Comparison of ENCODE assay signal across 11 cellular contexts in genomic region chr6:145756170-145756662, GRCh38. TPM values are rescaled to one million over a fixed set of nuclear protein-coding genes. Genes with fewer than 3 reads are reported as not detected.
A peak's percentile ranks its signal among the peaks of the same experiment; 100 is the strongest.
DNase-seq lines count a peak whose midpoint lies in the region; ATAC-seq and TF ChIP-seq lines count a peak whose summit lies in the region.
"Had no signal": no experiment of that assay in that cellular context is flagged by ENCODE, and none has a peak within 500 bp of the region (broad histone marks: within the 10 kb centered on the region; RNA-seq: fewer than 3 reads in every experiment).

No MANE protein-coding gene starts in this region.

- peak; percentile 63 to 90 for DNase-seq in HL-60 (ENCODE audit: low read depth in 1 of 2, low spot score in 1 of 2)
- peak; percentile 99 for DNase-seq in SK-N-MC (ENCODE audit: low read depth, low spot score)
- peak in 1 of 2 donors; percentile 40 for DNase-seq in heart right ventricle
- no peak for DNase-seq in GM19238 (ENCODE audit: insufficient read length, low spot score)
- no peak for DNase-seq in DMS114 treated with DMSO at 0.1 percent for 48 hours (lab: John Stamatoyannopoulos, UW; ENCODE audit: unreplicated experiment)
- no peak for DNase-seq in T-helper 1 cell
- DNase-seq in activated CD4-positive, alpha-beta T cell treated with anti-CD3 and anti-CD28 coated beads for 36 hours, result no peak
- DNase-seq: NCI-H510A had no signal

- no peaks in the 10 kb centered on the region for H3K79me2 ChIP-seq in ACC112 (ENCODE audit: control insufficient read depth, insufficient read depth, low read length, unreplicated experiment)

- H3K27ac ChIP-seq in ACC112 (ENCODE audit: low read depth, low read length), result peak overlapping the region; percentile 17; the same call in 1 of the 2 replicates
- no peak overlapping the region for H3K27ac ChIP-seq in HL-60 (replicated peaks)
- H3K27ac ChIP-seq in SK-N-MC, result peak overlapping the region; percentile 87
- no peak overlapping the region for H3K27ac ChIP-seq in heart right ventricle
- H3K27ac ChIP-seq: heart left ventricle had no signal

- H3K27me3 ChIP-seq in ACC112 (ENCODE audit: insufficient read depth, low read length) (no peaks in the 10 kb centered on the region), HL-60 (ENCODE audit: insufficient read depth, poor library complexity, severe bottlenecking) (no peaks in the 10 kb centered on the region), heart right ventricle (no peaks in the 10 kb centered on the region)
- H3K27me3 ChIP-seq: heart left ventricle had no signal

- ATAC-seq in heart right ventricle, result peak in 5 of 8 donors; percentile 19 to 73 (median 24)
- no peak for ATAC-seq in activated CD4-positive, alpha-beta T cell treated with anti-CD3 and anti-CD28 coated beads for 36 hours

- no peak overlapping the region for H3K4me3 Mint-ChIP-seq in activated CD4-positive, alpha-beta T cell treated with anti-CD3 and anti-CD28 coated beads for 36 hours

- intact Hi-C loops in heart right ventricle (cut with DNase I), result no loop called here
- intact Hi-C loops in activated CD4-positive, alpha-beta T cell treated with anti-CD3 and anti-CD28 coated beads for 36 hours (cut with DNase I, micrococcal nuclease), result no loop called here

- CTCF ChIA-PET in activated CD4-positive, alpha-beta T cell treated with anti-CD3 and anti-CD28 coated beads for 36 hours (lab: Charles Lee), result no interaction called here

- POLR2A ChIA-PET in activated CD4-positive, alpha-beta T cell treated with anti-CD3 and anti-CD28 coated beads for 36 hours (lab: Charles Lee), result no interaction called here

- H3K9me3 ChIP-seq in SK-N-MC (ENCODE audit: low read depth, low read length) (no peaks in the 10 kb centered on the region), heart right ventricle (no peaks in the 10 kb centered on the region)
- H3K9me3 ChIP-seq: heart left ventricle had no signal

- H3K36me3 ChIP-seq in ACC112 (ENCODE audit: insufficient read depth, low read length) (no peaks in the 10 kb centered on the region), SK-N-MC (ENCODE audit: insufficient read depth, low read length) (no peaks in the 10 kb centered on the region), heart right ventricle (no peaks in the 10 kb centered on the region)
- H3K36me3 ChIP-seq: heart left ventricle had no signal

- H3K4me3 ChIP-seq in ACC112 (ENCODE audit: low read depth, low read length) (no peak overlapping the region), HL-60 (replicated peaks; ENCODE audit: insufficient read depth, low read length) (no peak overlapping the region), SK-N-MC (peak overlapping the region; percentile 26; the same call in 1 of the 2 replicates), heart right ventricle (no peak overlapping the region)
- H3K4me3 ChIP-seq: heart left ventricle, skin epidermis had no signal

- no peaks in the 10 kb centered on the region for H3K9me3 Mint-ChIP-seq in activated CD4-positive, alpha-beta T cell treated with anti-CD3 and anti-CD28 coated beads for 36 hours (ENCODE audit: low read depth)

- 34 to 38% methylated on average over 1 of the region's 1 CpG for WGBS in heart right ventricle, 2 donors

- no peak overlapping the region for H2AFZ ChIP-seq in ACC112 (ENCODE audit: low read length, unreplicated experiment)

- peaks cover 20% of the 10 kb centered on the region for H3K4me1 ChIP-seq in ACC112 (ENCODE audit: control insufficient read depth, insufficient read depth, low read length, unreplicated experiment)
- peaks cover 0 to 13% (median 0%) of the 10 kb centered on the region in 9 donors for H3K4me1 ChIP-seq in heart right ventricle

- H3K9ac ChIP-seq in SK-N-MC (ENCODE audit: insufficient read length), result no peak overlapping the region

- H3K4me1 Mint-ChIP-seq in activated CD4-positive, alpha-beta T cell treated with anti-CD3 and anti-CD28 coated beads for 36 hours, result no peaks in the 10 kb centered on the region

- H3K36me3 Mint-ChIP-seq in activated CD4-positive, alpha-beta T cell treated with anti-CD3 and anti-CD28 coated beads for 36 hours (ENCODE audit: low read depth), result no peaks in the 10 kb centered on the region

- peaks cover 4% of the 10 kb centered on the region for H3K27me3 Mint-ChIP-seq in activated CD4-positive, alpha-beta T cell treated with anti-CD3 and anti-CD28 coated beads for 36 hours

- TF ChIP-seq CTCF in HL-60 (IDR thresholded peaks at IDR 0.05; ENCODE audit: insufficient read depth, low read length) (no peak), heart right ventricle (IDR thresholded peaks at IDR 0.05) (no peak)

- no peak overlapping the region for H3K27ac Mint-ChIP-seq in activated CD4-positive, alpha-beta T cell treated with anti-CD3 and anti-CD28 coated beads for 36 hours

RNA-seq across cellular contexts. Expression of gene EPM2A, which starts 20.9 kb away (rescaled TPM):
- total RNA-seq in heart right ventricle, result 10 to 100 TPM; 26.2 to 60.9 (median 47.5) TPM
- polyA plus RNA-seq in heart right ventricle, result 10 to 100 TPM; 11.0 TPM
- total RNA-seq in activated CD4-positive, alpha-beta T cell treated with anti-CD3 and anti-CD28 coated beads for 36 hours, result 1 to 10 TPM; 6.7 to 7.2 TPM

RNA-seq across cellular contexts. Expression of gene FBXO30, which starts 58.4 kb away (rescaled TPM):
- 10 to 100 TPM; 10.6 to 18.4 (median 14.2) TPM for total RNA-seq in heart right ventricle
- 1 to 10 TPM; 3.6 to 8.2 TPM for polyA plus RNA-seq in heart right ventricle
- 1 to 10 TPM; 2.3 to 2.8 TPM for total RNA-seq in activated CD4-positive, alpha-beta T cell treated with anti-CD3 and anti-CD28 coated beads for 36 hours

Comparison
In these comparisons a context has a peak if more than half of its experiments do, and no peak if none do; other contexts are left out.
1. H3K27ac ChIP-seq: peak in ACC112 (single experiment) and SK-N-MC (single experiment); none in HL-60 (single experiment) and heart right ventricle (0 of 10).
2. DNase-seq: peak in HL-60 (2 of 2) and SK-N-MC (single experiment); none in GM19238 (single experiment), DMS114 treated with DMSO at 0.1 percent for 48 hours (single experiment), T-helper 1 cell (0 of 5) and activated CD4-positive, alpha-beta T cell treated with anti-CD3 and anti-CD28 coated beads for 36 hours (single experiment).